ENCODE assay signal across 39 cellular contexts in the genomic region with DNA sequence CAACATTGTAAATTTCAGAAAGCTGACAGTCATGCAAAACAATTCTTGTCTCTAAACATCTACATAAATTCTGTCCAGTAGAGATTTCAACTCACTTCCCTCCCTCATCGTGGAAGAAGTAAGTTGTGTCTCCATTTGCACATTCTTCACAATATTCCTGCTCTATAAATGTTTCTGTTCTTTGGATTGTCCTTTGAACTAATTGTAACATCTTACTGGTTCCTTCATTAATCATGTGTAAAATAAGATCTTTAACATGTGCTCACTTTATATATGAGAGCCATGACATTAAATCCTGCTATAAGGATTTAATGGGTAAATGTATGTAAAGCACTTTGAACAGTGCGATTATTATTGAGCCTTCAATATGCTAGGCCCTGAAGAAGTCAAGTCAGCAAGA. TPM values are rescaled to one million over a fixed set of nuclear protein-coding genes. Genes with fewer than 3 reads are reported as not detected.
"Had no signal": no experiment of that assay in that cellular context is flagged by ENCODE, and none has a peak within 500 bp of the region (broad histone marks: within the 10 kb centered on the region; RNA-seq: fewer than 3 reads in every experiment).

No MANE protein-coding gene starts in this region.

- DNase-seq: Karpas-422, Kasumi-1, MG63, MM.1S, MV-4-11, NCI-H1048, NCI-H1092, NCI-H1092 treated with DMSO at 0.1 percent for 48 hours, NCI-H1105, NCI-H1105 treated with DMSO at 0.1 percent for 48 hours, NCI-H1417, NCI-H1417 treated with DMSO at 0.1 percent for 48 hours, NCI-H1436, NCI-H146, NCI-H1694, NCI-H1694 treated with DMSO at 0.1 percent for 48 hours, NCI-H187, NCI-H187 treated with DMSO at 0.1 percent for 48 hours, NCI-H1930, NCI-H2029, NCI-H2029 treated with DMSO at 0.1 percent for 48 hours, NCI-H2081, NCI-H2081 treated with DMSO at 0.1 percent for 48 hours, NCI-H2107, NCI-H2171, NCI-H2171 treated with DMSO at 0.1 percent for 48 hours, NCI-H2227 treated with DMSO at 0.1 percent for 48 hours, NCI-H226, NCI-H345, NCI-H446, NCI-H446 treated with DMSO at 0.1 percent for 48 hours, NCI-H510A, NCI-H510A treated with DMSO at 0.1 percent for 48 hours, NCI-H524 had no signal

- H3K9me3 ChIP-seq: MG63 had no signal

- H3K4me2 ChIP-seq: KMS-11 had no signal

- H3K27ac ChIP-seq: KMS-11 had no signal

- H3K27me3 ChIP-seq: MG63 had no signal

- H3K36me3 ChIP-seq: MG63 had no signal

- H3K4me3 ChIP-seq: MG63 had no signal

RNA-seq across cellular contexts. Expression of a gene that starts 28.1 kb away (rescaled TPM):
- total RNA-seq: LHCN-M2, M059J, MCF 10A, NCI-H460 had no signal
